In the genomic region with DNA sequence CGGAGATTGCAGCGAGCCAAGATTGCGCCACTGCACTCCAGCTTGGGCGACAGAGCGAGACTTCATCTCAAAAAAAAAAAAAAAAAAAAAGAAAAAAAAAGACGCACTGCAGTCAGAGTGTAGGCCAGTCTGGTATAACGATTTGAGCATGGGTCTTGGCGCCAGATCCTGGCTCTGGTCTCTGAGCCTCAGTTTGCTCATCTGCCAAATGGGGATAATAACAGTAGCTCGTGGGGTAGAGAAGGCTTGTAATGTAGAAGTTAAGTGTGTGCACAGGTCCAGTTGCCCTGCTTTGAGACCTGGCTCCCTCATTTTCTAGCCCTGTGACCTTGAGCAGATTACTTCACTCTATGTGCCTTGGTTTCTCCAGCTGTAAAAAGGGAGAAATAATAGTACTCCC, we compare ENCODE assay signal across 32 cellular contexts. TPM values are rescaled to one million over a fixed set of nuclear protein-coding genes. Genes with fewer than 3 reads are reported as not detected.
"Had no signal": no experiment of that assay in that cellular context is flagged by ENCODE, and none has a peak within 500 bp of the region (broad histone marks: within the 10 kb centered on the region; RNA-seq: fewer than 3 reads in every experiment).

No MANE protein-coding gene starts in this region.

- H3K4me3 Mint-ChIP-seq: activated CD4-positive, alpha-beta T cell treated with anti-CD3 and anti-CD28 coated beads for 36 hours; activated naive CD4-positive, alpha-beta T cell treated with anti-CD3 and anti-CD28 coated beads, Interleukin-2, amount 10 ng/mL, durations not matched to agents 7 days and 5 days; activated naive CD8-positive, alpha-beta T cell treated with anti-CD3 and anti-CD28 coated beads, Interleukin-2, amount 10 ng/mL, durations not matched to agents 7 days and 5 days; activated T-cell treated with anti-CD3 and anti-CD28 coated beads, Interleukin-2, amount 50 U/mL, for 24 hours; brain; natural killer cell treated with Interleukin-12 subunit alpha and Interleukin-12 subunit beta and Interleukin-15 and Interleukin-18, amount 100 ng/mL, for 72 hours; T-helper 2 cell treated with Interferon-gamma antibody and Interleukin-4, amounts not matched to agents 5 μg/mL and 100 μg/mL, for 36 hours had no signal

- H3K9me3 ChIP-seq: ascending aorta, heart right ventricle, left lung, lower lobe of right lung, mucosa of descending colon, spleen, testis had no signal

- H3K4me3 ChIP-seq: ascending aorta, coronary artery, dorsolateral prefrontal cortex, heart right ventricle, left lung, lower lobe of right lung, mucosa of descending colon, spleen, testis had no signal

- H3K27me3 ChIP-seq: ascending aorta, dorsolateral prefrontal cortex, testis had no signal

- H3K4me1 Mint-ChIP-seq: activated CD4-positive, alpha-beta T cell treated with anti-CD3 and anti-CD28 coated beads for 36 hours; activated naive CD4-positive, alpha-beta T cell treated with anti-CD3 and anti-CD28 coated beads, Interleukin-2, amount 10 ng/mL, durations not matched to agents 7 days and 5 days; activated naive CD8-positive, alpha-beta T cell treated with anti-CD3 and anti-CD28 coated beads, Interleukin-2, amount 10 ng/mL, durations not matched to agents 7 days and 5 days had no signal

- ATAC-seq: activated CD4-positive, alpha-beta T cell treated with anti-CD3 and anti-CD28 coated beads for 36 hours; esophagus mucosa; heart right ventricle; left lung; lower lobe of right lung; mucosa of descending colon; natural killer cell treated with Interleukin-12 subunit alpha and Interleukin-12 subunit beta and Interleukin-15 and Interleukin-18, amount 100 ng/mL, for 72 hours; right cardiac atrium had no signal

- H3K9me3 Mint-ChIP-seq: activated naive CD4-positive, alpha-beta T cell treated with anti-CD3 and anti-CD28 coated beads, Interleukin-2, amount 10 ng/mL, durations not matched to agents 7 days and 5 days; activated naive CD8-positive, alpha-beta T cell treated with anti-CD3 and anti-CD28 coated beads, Interleukin-2, amount 10 ng/mL, durations not matched to agents 7 days and 5 days; activated T-cell treated with anti-CD3 and anti-CD28 coated beads, Interleukin-2, amount 50 U/mL, for 24 hours; natural killer cell treated with Interleukin-12 subunit alpha and Interleukin-12 subunit beta and Interleukin-15 and Interleukin-18, amount 100 ng/mL, for 72 hours; T-helper 2 cell treated with Interferon-gamma antibody and Interleukin-4, amounts not matched to agents 5 μg/mL and 100 μg/mL, for 36 hours had no signal

- H3K36me3 Mint-ChIP-seq: activated naive CD4-positive, alpha-beta T cell treated with anti-CD3 and anti-CD28 coated beads, Interleukin-2, amount 10 ng/mL, durations not matched to agents 7 days and 5 days; activated naive CD8-positive, alpha-beta T cell treated with anti-CD3 and anti-CD28 coated beads, Interleukin-2, amount 10 ng/mL, durations not matched to agents 7 days and 5 days; brain; natural killer cell treated with Interleukin-12 subunit alpha and Interleukin-12 subunit beta and Interleukin-15 and Interleukin-18, amount 100 ng/mL, for 72 hours had no signal

- H3K27me3 Mint-ChIP-seq: activated CD4-positive, alpha-beta T cell treated with anti-CD3 and anti-CD28 coated beads for 36 hours had no signal

- H3K27ac ChIP-seq: dorsolateral prefrontal cortex, heart right ventricle, left lung, lower lobe of right lung, spleen, testis had no signal

- DNase-seq: activated CD4-positive, alpha-beta T cell treated with anti-CD3 and anti-CD28 coated beads for 36 hours; activated CD4-positive, CD25-positive, alpha-beta regulatory T cell; activated CD8-positive, alpha-beta memory T cell treated with anti-CD3 and anti-CD28 coated beads, Interleukin-2, amount 50 U/mL, for 48 hours; activated gamma-delta T cell; activated naive CD4-positive, alpha-beta T cell treated with anti-CD3 and anti-CD28 coated beads, Interleukin-2, amount 10 ng/mL, durations not matched to agents 7 days and 5 days; activated naive CD8-positive, alpha-beta T cell treated with anti-CD3 and anti-CD28 coated beads, Interleukin-2, amount 10 ng/mL, durations not matched to agents 7 days and 5 days; activated T-cell treated with anti-CD3 and anti-CD28 coated beads, Interleukin-2, amount 50 U/mL, for 24 hours; dorsolateral prefrontal cortex; effector memory CD4-positive, alpha-beta T cell; foreskin melanocyte; heart right ventricle; left lung; lower lobe of right lung; mucosa of descending colon; right cardiac atrium; spleen; stimulated activated naive CD4-positive, alpha-beta T cell; T-helper 1 cell; testis; trophoblast cell had no signal

- H3K27ac Mint-ChIP-seq: activated CD4-positive, alpha-beta T cell treated with anti-CD3 and anti-CD28 coated beads for 36 hours; activated naive CD4-positive, alpha-beta T cell treated with anti-CD3 and anti-CD28 coated beads, Interleukin-2, amount 10 ng/mL, durations not matched to agents 7 days and 5 days; activated naive CD8-positive, alpha-beta T cell treated with anti-CD3 and anti-CD28 coated beads, Interleukin-2, amount 10 ng/mL, durations not matched to agents 7 days and 5 days; activated T-cell treated with anti-CD3 and anti-CD28 coated beads, Interleukin-2, amount 50 U/mL, for 24 hours; natural killer cell treated with Interleukin-12 subunit alpha and Interleukin-12 subunit beta and Interleukin-15 and Interleukin-18, amount 100 ng/mL, for 72 hours; T-helper 2 cell treated with Interferon-gamma antibody and Interleukin-4, amounts not matched to agents 5 μg/mL and 100 μg/mL, for 36 hours had no signal

- H3K36me3 ChIP-seq: ascending aorta, heart right ventricle, left lung, lower lobe of right lung, spleen had no signal

RNA-seq across cellular contexts. Expression of gene GRHL3, which starts 26.3 kb away (rescaled TPM):
- total RNA-seq: activated CD4-positive, alpha-beta T cell treated with anti-CD3 and anti-CD28 coated beads for 36 hours; activated CD8-positive, alpha-beta memory T cell treated with anti-CD3 and anti-CD28 coated beads for 36 hours; activated naive CD8-positive, alpha-beta T cell treated with anti-CD3 and anti-CD28 coated beads, Interleukin-2, amount 10 ng/mL, durations not matched to agents 7 days and 5 days; ascending aorta; cardiac septum; glomerular endothelial cell; heart right ventricle; mesenteric fat pad; myocyte; natural killer cell treated with Interleukin-12 subunit alpha and Interleukin-12 subunit beta and Interleukin-15 and Interleukin-18, amount 100 ng/mL, for 72 hours; osteoblast; spleen had no signal
- polyA plus RNA-seq: right cardiac atrium had no signal
